Comparison of ENCODE assay signal across 1 cellular context in genomic region chr1:32263236-32263593, GRCh38.
TF ChIP-seq lines count a peak whose summit lies in the region.

No MANE protein-coding gene starts in this region.

TF ChIP-seq in HEK293, 187 proteins besides CTCF, POLR2A, EP300 and RAD21 (continued from another document):
- peak; percentile 65; the same call in 1 of the 2 replicates for TF ChIP-seq REST (tag by site-specific recombination; IDR thresholded peaks at IDR 0.05)
- peak; percentile 97 for TF ChIP-seq ZNF394 (tag by site-specific recombination; IDR thresholded peaks at IDR 0.05; ENCODE audit: borderline replicate concordance)
- TF ChIP-seq ZNF140 (tag by site-specific recombination; IDR thresholded peaks at IDR 0.05): 0 out of 2 replicates have a peak, but pooled peaks have one; percentile 52
- TF ChIP-seq OVOL3 (tag by site-specific recombination; IDR thresholded peaks at IDR 0.05): peak; percentile 65; the same call in 1 of the 2 replicates
- peak; percentile 92 for TF ChIP-seq ZNF433 (tag by site-specific recombination; IDR thresholded peaks at IDR 0.05; ENCODE audit: low read depth)
- TF ChIP-seq ZNF558 (tag by site-specific recombination; IDR thresholded peaks at IDR 0.05): peak; percentile 83
- TF ChIP-seq ZNF292 (tag by site-specific recombination; IDR thresholded peaks at IDR 0.05; ENCODE audit: borderline replicate concordance, low read depth): 0 out of 2 replicates have a peak, but pooled peaks have one; percentile 50
- peak; percentile 50; the same call in 1 of the 2 replicates for TF ChIP-seq ZXDB (tag by site-specific recombination; IDR thresholded peaks at IDR 0.05)
- TF ChIP-seq AEBP2 (tag by site-specific recombination; IDR thresholded peaks at IDR 0.05; ENCODE audit: borderline replicate concordance): peak; percentile 52; the same call in 1 of the 2 replicates
- TF ChIP-seq, protein P1, sequence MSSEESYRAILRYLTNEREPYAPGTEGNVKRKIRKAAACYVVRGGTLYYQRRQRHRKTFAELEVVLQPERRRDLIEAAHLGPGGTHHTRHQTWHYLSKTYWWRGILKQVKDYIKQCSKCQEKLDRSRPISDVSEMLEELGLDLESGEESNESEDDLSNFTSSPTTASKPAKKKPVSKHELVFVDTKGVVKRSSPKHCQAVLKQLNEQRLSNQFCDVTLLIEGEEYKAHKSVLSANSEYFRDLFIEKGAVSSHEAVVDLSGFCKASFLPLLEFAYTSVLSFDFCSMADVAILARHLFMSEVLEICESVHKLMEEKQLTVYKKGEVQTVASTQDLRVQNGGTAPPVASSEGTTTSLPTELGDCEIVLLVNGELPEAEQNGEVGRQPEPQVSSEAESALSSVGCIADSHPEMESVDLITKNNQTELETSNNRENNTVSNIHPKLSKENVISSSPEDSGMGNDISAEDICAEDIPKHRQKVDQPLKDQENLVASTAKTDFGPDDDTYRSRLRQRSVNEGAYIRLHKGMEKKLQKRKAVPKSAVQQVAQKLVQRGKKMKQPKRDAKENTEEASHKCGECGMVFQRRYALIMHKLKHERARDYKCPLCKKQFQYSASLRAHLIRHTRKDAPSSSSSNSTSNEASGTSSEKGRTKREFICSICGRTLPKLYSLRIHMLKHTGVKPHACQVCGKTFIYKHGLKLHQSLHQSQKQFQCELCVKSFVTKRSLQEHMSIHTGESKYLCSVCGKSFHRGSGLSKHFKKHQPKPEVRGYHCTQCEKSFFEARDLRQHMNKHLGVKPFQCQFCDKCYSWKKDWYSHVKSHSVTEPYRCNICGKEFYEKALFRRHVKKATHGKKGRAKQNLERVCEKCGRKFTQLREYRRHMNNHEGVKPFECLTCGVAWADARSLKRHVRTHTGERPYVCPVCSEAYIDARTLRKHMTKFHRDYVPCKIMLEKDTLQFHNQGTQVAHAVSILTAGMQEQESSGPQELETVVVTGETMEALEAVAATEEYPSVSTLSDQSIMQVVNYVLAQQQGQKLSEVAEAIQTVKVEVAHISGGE (tag by site-specific recombination; conservative IDR thresholded peaks at IDR 0.05; ENCODE audit: low read depth): peak; percentile 77
- peak; percentile 37; the same call in 1 of the 2 replicates for TF ChIP-seq ZNF629 (tag by site-specific recombination; IDR thresholded peaks at IDR 0.05)
- peak; percentile 52; the same call in 1 of the 2 replicates for TF ChIP-seq GFI1B (tag by site-specific recombination; IDR thresholded peaks at IDR 0.05)
- TF ChIP-seq ZBTB8A (tag by site-specific recombination; IDR thresholded peaks at IDR 0.05): peak; percentile 64
- TF ChIP-seq ZNF266 (tag by site-specific recombination; IDR thresholded peaks at IDR 0.05; ENCODE audit: low read depth): peak; percentile 89
- peak; percentile 78 for TF ChIP-seq ZNF555 (tag by site-specific recombination; conservative IDR thresholded peaks at IDR 0.05)
- TF ChIP-seq ZNF223 (tag by site-specific recombination; IDR thresholded peaks at IDR 0.05): peak; percentile 50; the same call in 1 of the 2 replicates
- TF ChIP-seq ZNF529 (tag by site-specific recombination; IDR thresholded peaks at IDR 0.05; ENCODE audit: insufficient replicate concordance): peak; percentile 66
- peak; percentile 80 for TF ChIP-seq ZNF623 (tag by site-specific recombination; IDR thresholded peaks at IDR 0.05)
- 0 out of 2 replicates have a peak, but pooled peaks have one; percentile 62 for TF ChIP-seq ZNF514 (tag by site-specific recombination; IDR thresholded peaks at IDR 0.05)
- TF ChIP-seq ZNF404 (tag by site-specific recombination; IDR thresholded peaks at IDR 0.05): peak; percentile 82
- peak; percentile 34 for TF ChIP-seq ZNF654 (tag by site-specific recombination; IDR thresholded peaks at IDR 0.05; ENCODE audit: low read depth)
- 0 out of 2 replicates have a peak, but pooled peaks have one; percentile 59 for TF ChIP-seq ZFP37 (tag by site-specific recombination; IDR thresholded peaks at IDR 0.05)
- TF ChIP-seq SP3 (tag by site-specific recombination; IDR thresholded peaks at IDR 0.05): 0 out of 2 replicates have a peak, but pooled peaks have one; percentile 14
- 0 out of 2 replicates have a peak, but pooled peaks have one; percentile 51 for TF ChIP-seq ZNF19 (tag by site-specific recombination; IDR thresholded peaks at IDR 0.05; ENCODE audit: low read depth)
- TF ChIP-seq ZNF664 (tag by site-specific recombination; IDR thresholded peaks at IDR 0.05): peak; percentile 75
